12 cellular contexts compared by ENCODE assay signal in the genomic region with DNA sequence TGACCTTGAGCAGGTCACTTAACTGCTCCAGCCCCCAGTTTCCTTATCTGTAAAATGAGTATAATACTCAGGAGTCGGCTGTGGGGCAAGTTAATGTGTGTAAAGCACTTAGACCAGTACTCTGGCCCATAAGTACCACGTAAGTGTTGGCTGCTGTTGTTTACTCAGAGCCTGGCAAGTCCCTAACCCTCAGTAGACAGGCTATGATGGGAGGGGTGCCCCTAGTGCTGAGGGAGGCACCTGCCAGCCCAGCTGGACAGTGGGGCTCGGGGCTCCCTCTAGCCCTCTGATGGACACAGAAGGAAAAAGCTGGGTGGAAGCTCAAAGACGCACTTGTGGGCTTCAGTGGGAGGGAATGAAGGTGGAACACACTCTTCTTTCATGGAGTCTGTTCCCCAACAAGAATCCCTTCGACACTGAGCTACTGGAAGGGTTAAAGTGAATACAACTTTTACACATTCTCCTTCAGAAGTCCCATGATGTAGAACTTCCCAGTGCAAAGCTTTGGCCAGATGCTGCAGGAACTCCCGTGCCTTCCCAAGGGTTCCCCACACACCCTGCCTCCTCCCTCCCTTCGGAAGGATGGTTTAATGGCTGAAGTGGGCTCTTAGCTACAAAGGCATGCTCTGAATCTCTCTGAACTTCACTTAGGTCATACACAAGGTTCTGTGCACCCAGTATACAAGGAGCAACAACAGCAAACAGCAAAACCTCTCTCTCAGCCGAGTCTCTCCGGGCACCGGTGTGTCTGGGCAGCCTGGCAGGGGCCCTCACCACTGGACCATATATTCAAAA.
"Had no signal": no experiment of that assay in that cellular context is flagged by ENCODE, and none has a peak within 500 bp of the region (broad histone marks: within the 10 kb centered on the region; RNA-seq: fewer than 3 reads in every experiment).

No MANE protein-coding gene starts in this region.

- FAIRE-seq: small intestine had no signal

- H3K36me3 ChIP-seq: transverse colon had no signal

- ATAC-seq: activated CD4-positive, CD25-positive, alpha-beta regulatory T cell treated with anti-CD3 and anti-CD28 coated beads, Interleukin-2, amount 50 U/mL, for 24 hours; activated T-cell treated with anti-CD3 and anti-CD28 coated beads, Interleukin-2, amount 50 U/mL, for 4 hours; naive thymus-derived CD4-positive, alpha-beta T cell; right cardiac atrium had no signal

- H3K27me3 ChIP-seq: transverse colon had no signal

- H3K4me1 ChIP-seq: transverse colon had no signal

- DNase-seq: activated CD4-positive, alpha-beta T cell treated with anti-CD3 and anti-CD28 coated beads, Interleukin-2, amount 50 U/mL, for 48 hours; activated gamma-delta T cell; activated T-cell treated with anti-CD3 and anti-CD28 coated beads, Interleukin-2, amount 50 U/mL, for 4 hours; amygdala; endodermal cell; erythroblast; hypothalamus; naive thymus-derived CD4-positive, alpha-beta T cell; right cardiac atrium; small intestine; transverse colon had no signal

- H3K27ac ChIP-seq: transverse colon had no signal

- H3K4me3 ChIP-seq: transverse colon had no signal

- H3K9me3 ChIP-seq: transverse colon had no signal
